In genomic region chr20:37081717-37082289, GRCh38 we compare ENCODE assay signal across 9 cellular contexts. TPM values are rescaled to one million over a fixed set of nuclear protein-coding genes. Genes with fewer than 3 reads are reported as not detected.
A peak's percentile ranks its signal among the peaks of the same experiment; 100 is the strongest.
DNase-seq lines count a peak whose midpoint lies in the region; ATAC-seq and TF ChIP-seq lines count a peak whose summit lies in the region.
"Had no signal": no experiment of that assay in that cellular context is flagged by ENCODE, and none has a peak within 500 bp of the region (broad histone marks: within the 10 kb centered on the region; RNA-seq: fewer than 3 reads in every experiment).

No MANE protein-coding gene starts in this region.

- intact Hi-C loops in PC-3 (cut with micrococcal nuclease) (loop anchor here (1.0 kb wide), 1 partner anchor 74 kb away; no protein-coding TSS in a partner anchor), PC-9 (cut with micrococcal nuclease; ENCODE audit: unreplicated experiment) (no loop called here)

- no peak overlapping the region for H3K4me2 ChIP-seq in PC-3 (ENCODE audit: low read length)
- H3K4me2 ChIP-seq in PC-9, result no peak overlapping the region

- no peak overlapping the region for H2AFZ ChIP-seq in PC-3 (ENCODE audit: low read length)
- H2AFZ ChIP-seq in PC-9, result no peak overlapping the region

- H3K4me1 Mint-ChIP-seq in central memory CD8-positive, alpha-beta T cell, result peaks cover 23% of the 10 kb centered on the region
- H3K4me1 Mint-ChIP-seq in osteocyte (ENCODE audit: unreplicated experiment), result no peaks in the 10 kb centered on the region

- no peaks in the 10 kb centered on the region for H3K27me3 ChIP-seq in PC-3 (ENCODE audit: low read length)
- H3K27me3 ChIP-seq in PC-9 (ENCODE audit: insufficient read depth, low read depth), result no peaks in the 10 kb centered on the region

- no peak overlapping the region for H3K4me3 Mint-ChIP-seq in central memory CD8-positive, alpha-beta T cell
- H3K4me3 Mint-ChIP-seq in osteocyte (ENCODE audit: unreplicated experiment), result no peak overlapping the region

- no TSS peak for BruUV-seq in PC-3 (replicated peaks; lab: Mats Ljungman, UMichigan)
- BruUV-seq in PC-9 (replicated peaks; lab: Mats Ljungman, UMichigan), result no TSS peak

- peaks cover 24% of the 10 kb centered on the region for H3K36me3 Mint-ChIP-seq in central memory CD8-positive, alpha-beta T cell (ENCODE audit: insufficient read depth)
- peaks cover 4% of the 10 kb centered on the region for H3K36me3 Mint-ChIP-seq in osteocyte (ENCODE audit: unreplicated experiment)

- H3K79me2 ChIP-seq in PC-3 (ENCODE audit: low read length) (peaks cover 10% of the 10 kb centered on the region), PC-9 (ENCODE audit: low read depth) (no peaks in the 10 kb centered on the region)

- H3K9me2 ChIP-seq in PC-3 (replicated peaks; ENCODE audit: low read length) (no peaks in the 10 kb centered on the region), PC-9 (ENCODE audit: insufficient read depth) (no peaks in the 10 kb centered on the region)

- peak; percentile 46 for ATAC-seq in PC-3
- no peak for ATAC-seq in central memory CD8-positive, alpha-beta T cell (replicated peaks; ENCODE audit: extremely low read depth, poor library complexity, severe bottlenecking)
- ATAC-seq in HG03521 (IDR thresholded peaks at IDR 0.05; ENCODE audit: unreplicated experiment), result no peak
- ATAC-seq: left colon had no signal

- H3K4me1 ChIP-seq in PC-3 (ENCODE audit: insufficient read depth, low read length) (no peaks in the 10 kb centered on the region), PC-9 (replicated peaks; ENCODE audit: insufficient read depth) (no peaks in the 10 kb centered on the region)

- CTCF ChIA-PET in PC-3 (lab: Charles Lee) (interaction anchor here (1.9 kb wide), 1 partner anchor 74 kb away, joined by 9 read pairs; no protein-coding TSS in a partner anchor), PC-9 (lab: Charles Lee) (no interaction called here)

- DNase-seq in GM12864 (ENCODE audit: low read depth) (no peak), PC-3 (no peak), osteocyte (ENCODE audit: extremely low spot score, unreplicated experiment) (peak; percentile 63), NCI-H774 (lab: John Stamatoyannopoulos, UW) (no peak), SK-N-DZ (ENCODE audit: low spot score) (no peak), PC-9 (no peak)
- peak; percentile 18 to 21 for DNase-seq in central memory CD8-positive, alpha-beta T cell (ENCODE audit: low spot score in 2 of 2)

- H3K9ac ChIP-seq in PC-3 (ENCODE audit: low read length), result no peak overlapping the region

- POLR2A ChIA-PET in PC-3 (lab: Charles Lee; ENCODE audit: unreplicated experiment) (no interaction called here), PC-9 (lab: Charles Lee; ENCODE audit: unreplicated experiment) (no interaction called here)

- H3K9me3 ChIP-seq in PC-3 (ENCODE audit: low read length) (no peaks in the 10 kb centered on the region), PC-9 (ENCODE audit: insufficient read depth, low read depth) (no peaks in the 10 kb centered on the region)

- H3K27ac Mint-ChIP-seq in central memory CD8-positive, alpha-beta T cell (ENCODE audit: low read depth), result no peak overlapping the region
- H3K27ac Mint-ChIP-seq in osteocyte (ENCODE audit: unreplicated experiment), result no peak overlapping the region

- H3K4me3 ChIP-seq in GM12864 (ENCODE audit: low read depth, low read length), result no peak overlapping the region
- no peak overlapping the region for H3K4me3 ChIP-seq in PC-3 (ENCODE audit: low read length)
- H3K4me3 ChIP-seq in PC-9, result no peak overlapping the region

- H3K27me3 Mint-ChIP-seq in central memory CD8-positive, alpha-beta T cell, result no peaks in the 10 kb centered on the region
- H3K27me3 Mint-ChIP-seq in osteocyte (ENCODE audit: unreplicated experiment), result no peaks in the 10 kb centered on the region

- H3K27ac ChIP-seq in PC-3 (ENCODE audit: low read length) (no peak overlapping the region), PC-9 (no peak overlapping the region)

- H3K36me3 ChIP-seq in PC-3 (ENCODE audit: low read depth, low read length) (peaks cover 27% of the 10 kb centered on the region), PC-9 (ENCODE audit: low read depth) (no peaks in the 10 kb centered on the region)

- H4K20me1 ChIP-seq in PC-3 (ENCODE audit: low read length) (no peaks in the 10 kb centered on the region), PC-9 (ENCODE audit: insufficient read depth) (no peaks in the 10 kb centered on the region)

- TF ChIP-seq CTCF in GM12864 (IDR thresholded peaks at IDR 0.05; ENCODE audit: low read depth, low read length, missing control alignments) (peak; percentile 55), PC-3 (conservative IDR thresholded peaks at IDR 0.05; ENCODE audit: low read depth, low read length) (peak; percentile 58), osteocyte (IDR thresholded peaks at IDR 0.05) (peak; percentile 46), PC-9 (conservative IDR thresholded peaks at IDR 0.05) (no peak; the same call in 1 of the 2 replicates)

- H3F3A ChIP-seq in PC-3 (ENCODE audit: low read length, unreplicated experiment), result no peaks in the 10 kb centered on the region
- H3F3A ChIP-seq in PC-9 (ENCODE audit: insufficient read depth, low read depth), result no peaks in the 10 kb centered on the region

- no peaks in the 10 kb centered on the region for H3K9me3 Mint-ChIP-seq in central memory CD8-positive, alpha-beta T cell
- H3K9me3 Mint-ChIP-seq in osteocyte (ENCODE audit: unreplicated experiment), result no peaks in the 10 kb centered on the region

RNA-seq across cellular contexts. Expression of gene RBL1, which starts 14.0 kb away (rescaled TPM):
- total RNA-seq in PC-3 (2014; rRNA removed), result 17.3 and 41.1 TPM in 2 replicates
- 6.7 and 7.2 TPM in 2 replicates for total RNA-seq in osteocyte
- polyA plus RNA-seq in SK-N-DZ (2014; cell fraction: cytosol; rRNA removed), result 19.3 and 22.5 TPM in 2 replicates
- 14.5 and 22.0 TPM in 2 replicates for polyA plus RNA-seq in SK-N-DZ (2014; cell fraction: nucleus; rRNA removed)
- 14.6 and 23.0 TPM in 2 replicates for total RNA-seq in PC-9 (2021)

Comparison
In these comparisons a context has a peak if more than half of its experiments do, and no peak if none do; other contexts are left out.
1. DNase-seq: peak in central memory CD8-positive, alpha-beta T cell (2 of 2) and osteocyte (single experiment); none in GM12864 (single experiment), PC-3 (single experiment), NCI-H774 (single experiment), SK-N-DZ (single experiment) and PC-9 (0 of 2).